ENCODE assay signal across 19 cellular contexts in genomic region chr2:240798327-240798905, GRCh38. TPM values are rescaled to one million over a fixed set of nuclear protein-coding genes. Genes with fewer than 3 reads are reported as not detected.
A peak's percentile ranks its signal among the peaks of the same experiment; 100 is the strongest.
DNase-seq lines count a peak whose midpoint lies in the region; ATAC-seq and TF ChIP-seq lines count a peak whose summit lies in the region.
"Had no signal": no experiment of that assay in that cellular context is flagged by ENCODE, and none has a peak within 500 bp of the region (broad histone marks: within the 10 kb centered on the region; RNA-seq: fewer than 3 reads in every experiment).

No MANE protein-coding gene starts in this region.

- H3K36me3 ChIP-seq in tibial nerve = no peaks in the 10 kb centered on the region
- H3K36me3 ChIP-seq: BLaER1 treated with 17β-estradiol and CSF1 and Interleukin-3, amounts not matched to agents 10 nM and 100 nM; MG63 had no signal

- no peaks in the 10 kb centered on the region for H3K9me3 ChIP-seq in tibial nerve

- no peak for ATAC-seq in left cardiac atrium
- no peak for ATAC-seq in HG02623 (IDR thresholded peaks at IDR 0.05; ENCODE audit: unreplicated experiment)
- ATAC-seq in sciatic nerve = no peak
- ATAC-seq: PC-3 had no signal

- no peaks in the 10 kb centered on the region for H3K27me3 ChIP-seq in layer of hippocampus (ENCODE audit: control insufficient read depth, insufficient read depth, low read length)
- H3K27me3 ChIP-seq in tibial nerve = peaks cover 0 to 16% of the 10 kb centered on the region in 2 donors

- no peak overlapping the region for H3K4me3 ChIP-seq in tibial nerve
- H3K4me3 ChIP-seq: BLaER1 treated with 17β-estradiol and CSF1 and Interleukin-3, amounts not matched to agents 10 nM and 100 nM; MG63 had no signal

- no peak for TF ChIP-seq CTCF in tibial nerve (IDR thresholded peaks at IDR 0.05)

- H3K27ac ChIP-seq in angular gyrus (ENCODE audit: low read depth, low read length) = peak overlapping the region; percentile 53
- peak overlapping the region; percentile 30 for H3K27ac ChIP-seq in layer of hippocampus (ENCODE audit: low read depth, low read length)
- peak overlapping the region in 3 of 4 donors; percentile 42 to 68 (median 60) for H3K27ac ChIP-seq in tibial nerve

- TF ChIP-seq EP300 in tibial nerve (IDR thresholded peaks at IDR 0.05) = no peak

- peaks cover 0 to 23% (median 3%) of the 10 kb centered on the region in 4 donors for H3K4me1 ChIP-seq in tibial nerve

- intact Hi-C loops in cardiac septum (cut with DNase I) = no loop called here
- intact Hi-C loops in left cardiac atrium (cut with DNase I) = no loop called here
- intact Hi-C loops in sciatic nerve (cut with DNase I) = no loop called here

- WGBS in tibial nerve, 2 donors = 87% methylated on average over 10 to 17 of the region's 17 CpGs

- DNase-seq in cardiac septum (ENCODE audit: low spot score) (peak; percentile 15), left cardiac atrium (no peak), tibial nerve (ENCODE audit: low spot score in 2 of 2) (no peak), H4 (ENCODE audit: low spot score) (no peak), sciatic nerve (ENCODE audit: low spot score) (no peak)
- DNase-seq: DND-41, HCEC 1CT, Kasumi-1, MG63, NCI-H1048, NCI-H1436, NCI-H2029, NCI-H526, PC-3, RPMI8226 had no signal

- TF ChIP-seq POLR2A in tibial nerve (IDR thresholded peaks at IDR 0.05) = no peak

RNA-seq across cellular contexts. Expression of gene KIF1A, which starts 21.6 kb away (rescaled TPM):
- total RNA-seq in cardiac septum = 10.2 TPM
- 10 to 100 TPM; 27.4 to 51.5 TPM for total RNA-seq in left cardiac atrium
- 10 to 100 TPM; 31.9 to 82.2 (median 45.3) TPM for total RNA-seq in tibial nerve
- total RNA-seq in H4 (2014; rRNA removed; shearing (Covaris generic)) = 1.4 and 1.9 TPM in 2 replicates
- total RNA-seq in sciatic nerve = 123 TPM
- total RNA-seq: PC-3 had no signal
